ENCODE assay signal across 36 cellular contexts in the genomic region with DNA sequence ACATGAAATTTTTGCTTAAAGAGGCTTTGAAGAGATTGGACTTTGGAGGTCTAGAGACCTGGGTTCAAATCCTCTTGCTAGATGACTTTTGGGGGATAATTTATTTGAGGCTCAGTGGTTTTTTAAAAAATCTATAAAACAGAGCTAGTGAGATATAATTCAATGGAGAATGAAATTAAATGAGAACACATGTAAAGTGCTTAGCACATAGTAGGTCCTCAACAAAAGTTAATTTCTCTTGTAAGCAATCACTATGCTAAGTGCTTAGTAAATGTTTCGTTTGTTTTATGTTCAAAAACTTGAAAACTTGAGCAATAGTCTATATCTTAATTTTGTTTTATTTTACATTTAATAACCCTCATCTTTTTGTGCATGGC.
"Had no signal": no experiment of that assay in that cellular context is flagged by ENCODE, and none has a peak within 500 bp of the region (broad histone marks: within the 10 kb centered on the region; RNA-seq: fewer than 3 reads in every experiment).

No MANE protein-coding gene starts in this region.

- H3K27me3 Mint-ChIP-seq: activated CD4-positive, alpha-beta memory T cell treated with anti-CD3 and anti-CD28 coated beads, Interleukin-2, amount 10 ng/mL, durations not matched to agents 7 days and 5 days had no signal

- H3K4me1 ChIP-seq: body of pancreas, breast epithelium had no signal

- H3K4me1 Mint-ChIP-seq: activated CD4-positive, alpha-beta memory T cell treated with anti-CD3 and anti-CD28 coated beads, Interleukin-2, amount 10 ng/mL, durations not matched to agents 7 days and 5 days; activated CD4-positive, alpha-beta T cell treated with anti-CD3 and anti-CD28 coated beads for 36 hours; activated CD4-positive, alpha-beta T cell treated with anti-CD3 and anti-CD28 coated beads, Interleukin-2, amount 10 ng/mL, durations not matched to agents 7 days and 5 days; activated CD8-positive, alpha-beta memory T cell treated with anti-CD3 and anti-CD28 coated beads, Interleukin-2, amount 10 ng/mL, durations not matched to agents 7 days and 5 days; activated naive CD4-positive, alpha-beta T cell treated with anti-CD3 and anti-CD28 coated beads, Interleukin-2, amount 10 ng/mL, durations not matched to agents 7 days and 5 days; activated naive CD8-positive, alpha-beta T cell treated with anti-CD3 and anti-CD28 coated beads, Interleukin-2, amount 10 ng/mL, durations not matched to agents 7 days and 5 days; activated naive CD8-positive, alpha-beta T cell treated with anti-CD3 and anti-CD28 coated beads, Interleukin-2, amount 50 U/mL, for 24 hours; WTC11 had no signal

- DNase-seq: activated CD4-positive, alpha-beta memory T cell treated with anti-CD3 and anti-CD28 coated beads, Interleukin-2, amount 10 ng/mL, durations not matched to agents 7 days and 5 days; activated CD4-positive, alpha-beta T cell treated with anti-CD3 and anti-CD28 coated beads for 1 hour; activated CD4-positive, alpha-beta T cell treated with anti-CD3 and anti-CD28 coated beads for 36 hours; activated CD4-positive, alpha-beta T cell treated with anti-CD3 and anti-CD28 coated beads for 48 hours; activated CD4-positive, alpha-beta T cell treated with anti-CD3 and anti-CD28 coated beads, Interleukin-2, amount 10 ng/mL, durations not matched to agents 7 days and 5 days; activated CD4-positive, alpha-beta T cell treated with anti-CD3 and anti-CD28 coated beads, Interleukin-2, amount 50 U/mL, for 48 hours; activated CD4-positive, CD25-positive, alpha-beta regulatory T cell; activated CD8-positive, alpha-beta memory T cell treated with anti-CD3 and anti-CD28 coated beads for 24 hours; activated CD8-positive, alpha-beta memory T cell treated with anti-CD3 and anti-CD28 coated beads, Interleukin-2, amount 10 ng/mL, durations not matched to agents 7 days and 5 days; activated CD8-positive, alpha-beta memory T cell treated with anti-CD3 and anti-CD28 coated beads, Interleukin-2, amount 50 U/mL, for 48 hours; activated CD8-positive, alpha-beta T cell treated with anti-CD3 and anti-CD28 coated beads, Interleukin-2, amount 10 ng/mL, durations not matched to agents 7 days and 5 days; activated effector memory CD4-positive, alpha-beta T cell treated with Interleukin-2 at 50 U/mL for 16 hours; activated gamma-delta T cell; activated naive CD4-positive, alpha-beta T cell treated with anti-CD3 and anti-CD28 coated beads, Interleukin-2, amount 10 ng/mL, durations not matched to agents 7 days and 5 days; activated naive CD4-positive, alpha-beta T cell treated with Interleukin-2 at 50 U/mL for 16 hours; activated naive CD8-positive, alpha-beta T cell treated with anti-CD3 and anti-CD28 coated beads, Interleukin-2, amount 10 ng/mL, durations not matched to agents 7 days and 5 days; activated naive CD8-positive, alpha-beta T cell treated with anti-CD3 and anti-CD28 coated beads, Interleukin-2, amount 50 U/mL, for 24 hours; activated T-cell treated with anti-CD3 and anti-CD28 coated beads, Interleukin-2, amount 50 U/mL, for 24 hours; activated T-cell treated with anti-CD3 and anti-CD28 coated beads, Interleukin-2, amount 50 U/mL, for 48 hours; amniotic stem cell; aorta; body of pancreas; brain microvascular endothelial cell; central memory CD4-positive, alpha-beta T cell; T-helper 1 cell; T-helper 2 cell; T-helper 9 cell; WERI-Rb-1 had no signal

- H3K27me3 ChIP-seq: body of pancreas, brain microvascular endothelial cell, breast epithelium had no signal

- H3K4me3 Mint-ChIP-seq: activated CD4-positive, alpha-beta memory T cell treated with anti-CD3 and anti-CD28 coated beads, Interleukin-2, amount 10 ng/mL, durations not matched to agents 7 days and 5 days; activated CD4-positive, alpha-beta T cell treated with anti-CD3 and anti-CD28 coated beads for 36 hours; activated CD4-positive, alpha-beta T cell treated with anti-CD3 and anti-CD28 coated beads, Interleukin-2, amount 10 ng/mL, durations not matched to agents 7 days and 5 days; activated CD8-positive, alpha-beta memory T cell treated with anti-CD3 and anti-CD28 coated beads, Interleukin-2, amount 10 ng/mL, durations not matched to agents 7 days and 5 days; activated CD8-positive, alpha-beta T cell treated with anti-CD3 and anti-CD28 coated beads, Interleukin-2, amount 10 ng/mL, durations not matched to agents 7 days and 5 days; activated naive CD4-positive, alpha-beta T cell treated with anti-CD3 and anti-CD28 coated beads, Interleukin-2, amount 10 ng/mL, durations not matched to agents 7 days and 5 days; activated naive CD8-positive, alpha-beta T cell; activated naive CD8-positive, alpha-beta T cell treated with anti-CD3 and anti-CD28 coated beads, Interleukin-2, amount 10 ng/mL, durations not matched to agents 7 days and 5 days; activated naive CD8-positive, alpha-beta T cell treated with anti-CD3 and anti-CD28 coated beads, Interleukin-2, amount 50 U/mL, for 24 hours; activated T-cell treated with anti-CD3 and anti-CD28 coated beads, Interleukin-2, amount 50 U/mL, for 24 hours; T-helper 1 cell treated with Interleukin-12 subunit alpha and Interleukin-12 subunit beta and Interleukin-4 antibody, amounts not matched to agents 30 μg/mL and 1 μg/mL, for 36 hours; T-helper 2 cell treated with Interferon-gamma antibody and Interleukin-4, amounts not matched to agents 5 μg/mL and 100 μg/mL, for 36 hours; WTC11 had no signal

- ATAC-seq: activated CD4-positive, alpha-beta T cell treated with anti-CD3 and anti-CD28 coated beads for 36 hours; activated CD4-positive, CD25-positive, alpha-beta regulatory T cell treated with anti-CD3 and anti-CD28 coated beads, Interleukin-2, amount 50 U/mL, for 24 hours; activated CD8-positive, alpha-beta memory T cell treated with anti-CD3 and anti-CD28 coated beads, Interleukin-2, amount 10 ng/mL, durations not matched to agents 7 days and 5 days; activated CD8-positive, alpha-beta T cell treated with anti-CD3 and anti-CD28 coated beads, Interleukin-2, amount 10 ng/mL, durations not matched to agents 7 days and 5 days; activated naive CD8-positive, alpha-beta T cell treated with anti-CD3 and anti-CD28 coated beads, Interleukin-2, amount 50 U/mL, for 24 hours; body of pancreas; WTC11 had no signal

- H3K27ac Mint-ChIP-seq: activated CD4-positive, alpha-beta memory T cell treated with anti-CD3 and anti-CD28 coated beads, Interleukin-2, amount 10 ng/mL, durations not matched to agents 7 days and 5 days; activated CD4-positive, alpha-beta T cell treated with anti-CD3 and anti-CD28 coated beads for 36 hours; activated CD4-positive, alpha-beta T cell treated with anti-CD3 and anti-CD28 coated beads, Interleukin-2, amount 10 ng/mL, durations not matched to agents 7 days and 5 days; activated CD8-positive, alpha-beta memory T cell treated with anti-CD3 and anti-CD28 coated beads, Interleukin-2, amount 10 ng/mL, durations not matched to agents 7 days and 5 days; activated CD8-positive, alpha-beta T cell treated with anti-CD3 and anti-CD28 coated beads, Interleukin-2, amount 10 ng/mL, durations not matched to agents 7 days and 5 days; activated naive CD4-positive, alpha-beta T cell treated with anti-CD3 and anti-CD28 coated beads, Interleukin-2, amount 10 ng/mL, durations not matched to agents 7 days and 5 days; activated naive CD8-positive, alpha-beta T cell; activated naive CD8-positive, alpha-beta T cell treated with anti-CD3 and anti-CD28 coated beads, Interleukin-2, amount 10 ng/mL, durations not matched to agents 7 days and 5 days; activated naive CD8-positive, alpha-beta T cell treated with anti-CD3 and anti-CD28 coated beads, Interleukin-2, amount 50 U/mL, for 24 hours; activated T-cell treated with anti-CD3 and anti-CD28 coated beads, Interleukin-2, amount 50 U/mL, for 24 hours; activated T-helper 2 cell treated with anti-CD3 and anti-CD28 coated beads, Interferon-gamma antibody, Interleukin-2, Interleukin-4, amounts not matched to agents 10 μg/mL and 5 μg/mL and 100 μg/mL, durations not matched to agents 14 hours and 24 hours and 36 hours; T-helper 1 cell treated with Interleukin-12 subunit alpha and Interleukin-12 subunit beta and Interleukin-4 antibody, amounts not matched to agents 30 μg/mL and 1 μg/mL, for 36 hours; T-helper 2 cell treated with Interferon-gamma antibody and Interleukin-4, amounts not matched to agents 5 μg/mL and 100 μg/mL, for 36 hours; WTC11 had no signal

- H3K9me3 ChIP-seq: body of pancreas, breast epithelium had no signal

- H3K4me3 ChIP-seq: body of pancreas, breast epithelium had no signal

- H3K27ac ChIP-seq: body of pancreas, brain microvascular endothelial cell, breast epithelium, WERI-Rb-1 had no signal

- H3K36me3 ChIP-seq: brain microvascular endothelial cell, breast epithelium, WERI-Rb-1 had no signal

- H3K9me3 Mint-ChIP-seq: activated CD4-positive, alpha-beta memory T cell treated with anti-CD3 and anti-CD28 coated beads, Interleukin-2, amount 10 ng/mL, durations not matched to agents 7 days and 5 days; activated CD4-positive, alpha-beta T cell treated with anti-CD3 and anti-CD28 coated beads, Interleukin-2, amount 10 ng/mL, durations not matched to agents 7 days and 5 days; activated naive CD4-positive, alpha-beta T cell treated with anti-CD3 and anti-CD28 coated beads, Interleukin-2, amount 10 ng/mL, durations not matched to agents 7 days and 5 days; activated naive CD8-positive, alpha-beta T cell treated with anti-CD3 and anti-CD28 coated beads, Interleukin-2, amount 10 ng/mL, durations not matched to agents 7 days and 5 days; activated naive CD8-positive, alpha-beta T cell treated with anti-CD3 and anti-CD28 coated beads, Interleukin-2, amount 50 U/mL, for 24 hours; activated T-cell treated with anti-CD3 and anti-CD28 coated beads, Interleukin-2, amount 50 U/mL, for 24 hours; activated T-helper 2 cell treated with anti-CD3 and anti-CD28 coated beads, Interferon-gamma antibody, Interleukin-2, Interleukin-4, amounts not matched to agents 10 μg/mL and 5 μg/mL and 100 μg/mL, durations not matched to agents 14 hours and 24 hours and 36 hours; T-helper 1 cell treated with Interleukin-12 subunit alpha and Interleukin-12 subunit beta and Interleukin-4 antibody, amounts not matched to agents 30 μg/mL and 1 μg/mL, for 36 hours; T-helper 2 cell treated with Interferon-gamma antibody and Interleukin-4, amounts not matched to agents 5 μg/mL and 100 μg/mL, for 36 hours; WTC11 had no signal

- FAIRE-seq: astrocyte had no signal

- H3K36me3 Mint-ChIP-seq: activated CD8-positive, alpha-beta memory T cell treated with anti-CD3 and anti-CD28 coated beads, Interleukin-2, amount 10 ng/mL, durations not matched to agents 7 days and 5 days; activated naive CD4-positive, alpha-beta T cell treated with anti-CD3 and anti-CD28 coated beads, Interleukin-2, amount 10 ng/mL, durations not matched to agents 7 days and 5 days; activated naive CD8-positive, alpha-beta T cell; activated naive CD8-positive, alpha-beta T cell treated with anti-CD3 and anti-CD28 coated beads, Interleukin-2, amount 10 ng/mL, durations not matched to agents 7 days and 5 days; WTC11 had no signal
